10 cellular contexts compared by ENCODE assay signal in genomic region chr2:70851704-70852103, GRCh38. TPM values are rescaled to one million over a fixed set of nuclear protein-coding genes. Genes with fewer than 3 reads are reported as not detected.
DNase-seq lines count a peak whose midpoint lies in the region; ATAC-seq and TF ChIP-seq lines count a peak whose summit lies in the region.
"Had no signal": no experiment of that assay in that cellular context is flagged by ENCODE, and none has a peak within 500 bp of the region (broad histone marks: within the 10 kb centered on the region; RNA-seq: fewer than 3 reads in every experiment).

No MANE protein-coding gene starts in this region.

- no peak overlapping the region for H3K4me3 Mint-ChIP-seq in GM23338

- H3K27ac ChIP-seq in GM23338 (ENCODE audit: low read depth), result no peak overlapping the region
- H3K27ac ChIP-seq in sigmoid colon, result no peak overlapping the region
- H3K27ac ChIP-seq: thoracic aorta had no signal

- ATAC-seq in GM21825 (IDR thresholded peaks at IDR 0.05; ENCODE audit: unreplicated experiment) (peak; percentile 77), GM23338 (no peak), GM19328 (IDR thresholded peaks at IDR 0.05; ENCODE audit: unreplicated experiment) (no peak)

- TF ChIP-seq CTCF in GM12865 (IDR thresholded peaks at IDR 0.05; ENCODE audit: insufficient read depth, low read depth, low read length, missing control alignments), result no peak
- no peak for TF ChIP-seq CTCF in GM23338 (conservative IDR thresholded peaks at IDR 0.05; ENCODE audit: low read depth in 2 of 2)
- no peak for TF ChIP-seq CTCF in sigmoid colon (IDR thresholded peaks at IDR 0.05)

- intact Hi-C loops in sigmoid colon (cut with DNase I), result no loop called here

- WGBS in sigmoid colon, 2 donors, result 44 to 65% methylated on average over 4 of the region's 4 CpGs

- H3K36me3 ChIP-seq in GM23338 (ENCODE audit: insufficient read depth) (no peaks in the 10 kb centered on the region), sigmoid colon (no peaks in the 10 kb centered on the region)
- H3K36me3 ChIP-seq: thoracic aorta had no signal

- DNase-seq in GM12865 (ENCODE audit: low read depth) (peak; percentile 82), SKM-1 treated with dmso at 0.1 percent for 144 hours (lab: John Stamatoyannopoulos, UW; ENCODE audit: unreplicated experiment) (peak; percentile 78), iris pigment epithelial cell (ENCODE audit: low read depth) (peak; percentile 43), GM23338 (ENCODE audit: low spot score) (no peak), erythroblast (lab: John Stamatoyannopoulos, UW) (no peak), sigmoid colon (no peak)

- H2AFZ ChIP-seq in GM23338, result no peak overlapping the region

- no peaks in the 10 kb centered on the region for H3K27me3 Mint-ChIP-seq in GM23338 (ENCODE audit: insufficient read depth, low read depth, poor library complexity)

- H3F3A ChIP-seq in GM23338 (replicated peaks; ENCODE audit: low read depth), result no peaks in the 10 kb centered on the region

- H4K20me1 ChIP-seq in GM23338 (replicated peaks; ENCODE audit: insufficient read depth), result no peaks in the 10 kb centered on the region; the same call in 1 of the 2 replicates

- H3K9me3 Mint-ChIP-seq in GM23338, result no peaks in the 10 kb centered on the region

- no peaks in the 10 kb centered on the region for H3K4me1 ChIP-seq in GM23338 (ENCODE audit: insufficient read depth)
- no peaks in the 10 kb centered on the region for H3K4me1 ChIP-seq in sigmoid colon

- H3K9me2 ChIP-seq in GM23338 (ENCODE audit: insufficient read depth), result no peaks in the 10 kb centered on the region

- no peaks in the 10 kb centered on the region for H3K79me2 ChIP-seq in GM23338 (replicated peaks; ENCODE audit: insufficient read depth)

- no peaks in the 10 kb centered on the region for H3K9me3 ChIP-seq in sigmoid colon
- H3K9me3 ChIP-seq: thoracic aorta had no signal

- H3K36me3 Mint-ChIP-seq in GM23338 (ENCODE audit: low read depth), result no peaks in the 10 kb centered on the region

- H3K4me1 Mint-ChIP-seq in GM23338, result no peaks in the 10 kb centered on the region; the same call in 2 of the 3 replicates

- no peaks in the 10 kb centered on the region for H3K27me3 ChIP-seq in GM23338 (ENCODE audit: insufficient read depth)
- no peaks in the 10 kb centered on the region for H3K27me3 ChIP-seq in sigmoid colon

- H3K4me3 ChIP-seq in GM12865 (ENCODE audit: low read depth, low read length) (no peak overlapping the region), GM23338 (no peak overlapping the region), sigmoid colon (no peak overlapping the region)
- H3K4me3 ChIP-seq: thoracic aorta had no signal

- H3K4me2 ChIP-seq in GM23338, result no peak overlapping the region

- TF ChIP-seq EP300 in sigmoid colon (IDR thresholded peaks at IDR 0.05), result no peak

- no peak overlapping the region for H3K27ac Mint-ChIP-seq in GM23338

- no peak for TF ChIP-seq POLR2A in erythroblast (IDR thresholded peaks at IDR 0.05; ENCODE audit: low read length)
- no peak for TF ChIP-seq POLR2A in sigmoid colon (IDR thresholded peaks at IDR 0.05)

TF ChIP-seq in GM23338, 12 proteins besides CTCF, POLR2A, EP300 and RAD21:
- TF ChIP-seq STAT1 (IDR thresholded peaks at IDR 0.05; ENCODE audit: unreplicated experiment), result no peak
- no peak for TF ChIP-seq POLR2AphosphoS5 (IDR thresholded peaks at IDR 0.05; ENCODE audit: low read depth)

RNA-seq across cellular contexts. Expression of gene CD207, which starts 16.1 kb away (rescaled TPM):
- total RNA-seq in GM23338 (2014; rRNA removed; shearing (Covaris generic)), result not detected in 2 replicates
- polyA plus RNA-seq in GM23338 (2016; fragmentation: Nextera tagmentation; extraction: Ambion mirVana) (not detected in 2 replicates), sigmoid colon (under 1 TPM in 1 of 3 donors, not detected in 2; 0.06 TPM)
- total RNA-seq in sigmoid colon, result under 1 TPM in 2 of 4 donors, not detected in 2; 0.27 to 0.71 TPM
- total RNA-seq: T-helper 2 cell treated with Interferon-gamma antibody and Interleukin-4, amounts not matched to agents 100 ng/mL and 5 ng/mL, for 36 hours had no signal

RNA-seq across cellular contexts. Expression of gene CLEC4F, which starts 31.3 kb away (rescaled TPM):
- total RNA-seq in GM23338 (2014; rRNA removed; shearing (Covaris generic)), result not detected in 2 replicates
- not detected in 2 replicates for polyA plus RNA-seq in GM23338 (2016; fragmentation: Nextera tagmentation; extraction: Ambion mirVana)
- total RNA-seq in sigmoid colon, result under 1 TPM in 1 of 4 donors, not detected in 3; 0.55 TPM
- polyA plus RNA-seq in sigmoid colon, result under 1 TPM in 1 of 3 donors, not detected in 2; 0.15 TPM
- total RNA-seq: T-helper 2 cell treated with Interferon-gamma antibody and Interleukin-4, amounts not matched to agents 100 ng/mL and 5 ng/mL, for 36 hours had no signal

RNA-seq across cellular contexts. Expression of gene VAX2, which starts 48.7 kb away (rescaled TPM):
- total RNA-seq in GM23338 (2014; rRNA removed; shearing (Covaris generic)), result 0.31 TPM in 1 of 2 replicates, not detected in the other
- polyA plus RNA-seq in GM23338 (2016; fragmentation: Nextera tagmentation; extraction: Ambion mirVana), result not detected in 2 replicates
- total RNA-seq in sigmoid colon, result 1 to 10 TPM in 1 of 4 donors, under 1 TPM in 1, not detected in 2; 0.83 to 1.8 TPM
- under 1 TPM in 2 of 3 donors, not detected in 1; 0.07 to 0.60 TPM for polyA plus RNA-seq in sigmoid colon
- total RNA-seq: T-helper 2 cell treated with Interferon-gamma antibody and Interleukin-4, amounts not matched to agents 100 ng/mL and 5 ng/mL, for 36 hours had no signal

Comparison
In these comparisons a context has a peak if more than half of its experiments do, and no peak if none do; other contexts are left out.
1. DNase-seq: peak in GM12865 (single experiment), SKM-1 treated with dmso at 0.1 percent for 144 hours (single experiment) and iris pigment epithelial cell (single experiment); none in GM23338 (single experiment), erythroblast (0 of 2) and sigmoid colon (single experiment).